In genomic region chr2:16650287-16651249, GRCh38 we compare ENCODE assay signal across 9 cellular contexts. TPM values are rescaled to one million over a fixed set of nuclear protein-coding genes. Genes with fewer than 3 reads are reported as not detected.
DNase-seq lines count a peak whose midpoint lies in the region; ATAC-seq and TF ChIP-seq lines count a peak whose summit lies in the region.
"Had no signal": no experiment of that assay in that cellular context is flagged by ENCODE, and none has a peak within 500 bp of the region (broad histone marks: within the 10 kb centered on the region; RNA-seq: fewer than 3 reads in every experiment).

No MANE protein-coding gene starts in this region.

- intact Hi-C loops in esophagus muscularis mucosa (cut with DNase I): no loop called here

- peak overlapping the region; percentile 37 to 49 (median 42) for H3K4me3 ChIP-seq in esophagus muscularis mucosa

- no peak for TF ChIP-seq POLR2A in esophagus muscularis mucosa (IDR thresholded peaks at IDR 0.05; ENCODE audit: low read depth)

- no peak for ATAC-seq in HG02973 (IDR thresholded peaks at IDR 0.05; ENCODE audit: unreplicated experiment)

- no peaks in the 10 kb centered on the region for H3K27me3 ChIP-seq in esophagus muscularis mucosa

- peak overlapping the region; percentile 64 for H3K4me3 Mint-ChIP-seq in osteocyte (ENCODE audit: unreplicated experiment)

- no peak for TF ChIP-seq EP300 in esophagus muscularis mucosa (IDR thresholded peaks at IDR 0.05)

- H3K27ac ChIP-seq in C4-2B (peak overlapping the region; percentile 63), esophagus muscularis mucosa (replicated peaks in 1 of 4) (peak overlapping the region; percentile 52 to 80 (median 68))

- 20% methylated on average over 12 of the region's 12 CpGs for WGBS in esophagus muscularis mucosa

- H3K27ac Mint-ChIP-seq in osteocyte (ENCODE audit: unreplicated experiment): peak overlapping the region; percentile 88

- peaks cover 41% of the 10 kb centered on the region for H3K4me1 Mint-ChIP-seq in osteocyte (ENCODE audit: unreplicated experiment)

- peaks cover 36 to 60% (median 57%) of the 10 kb centered on the region in 4 donors for H3K4me1 ChIP-seq in esophagus muscularis mucosa

- no peaks in the 10 kb centered on the region for H3K36me3 Mint-ChIP-seq in osteocyte (ENCODE audit: unreplicated experiment)

- no peaks in the 10 kb centered on the region for H3K27me3 Mint-ChIP-seq in osteocyte (ENCODE audit: unreplicated experiment)

- TF ChIP-seq CTCF in C4-2B (conservative IDR thresholded peaks at IDR 0.05): no peak
- no peak for TF ChIP-seq CTCF in esophagus muscularis mucosa (IDR thresholded peaks at IDR 0.05)
- no peak for TF ChIP-seq CTCF in osteocyte (IDR thresholded peaks at IDR 0.05)

- no peaks in the 10 kb centered on the region for H3K9me3 ChIP-seq in esophagus muscularis mucosa

- DNase-seq in OCI-M1 (lab: John Stamatoyannopoulos, UW): peak; percentile 82
- DNase-seq in esophagus muscularis mucosa (ENCODE audit: extremely low spot score): no peak
- DNase-seq in osteocyte (ENCODE audit: extremely low spot score, unreplicated experiment): no peak
- no peak for DNase-seq in NCI-H1694 treated with DMSO at 0.1 percent for 48 hours (lab: John Stamatoyannopoulos, UW)
- no peak for DNase-seq in NCI-H524 treated with DMSO at 0.1 percent for 48 hours (lab: John Stamatoyannopoulos, UW)
- DNase-seq in putamen (ENCODE audit: low spot score): no peak
- DNase-seq: NCI-H2171 treated with DMSO at 0.1 percent for 48 hours had no signal

- no peaks in the 10 kb centered on the region for H3K9me3 Mint-ChIP-seq in osteocyte (ENCODE audit: unreplicated experiment)

- H3K36me3 ChIP-seq in esophagus muscularis mucosa: no peaks in the 10 kb centered on the region

RNA-seq across cellular contexts. Expression of gene CYRIA, which starts 15.1 kb away (rescaled TPM):
- 10 to 100 TPM; 10.3 to 13.3 (median 11.2) TPM for total RNA-seq in esophagus muscularis mucosa
- total RNA-seq in osteocyte: 2.8 TPM in 2 replicates
